ENCODE assay signal across 2 cellular contexts in the genomic region with DNA sequence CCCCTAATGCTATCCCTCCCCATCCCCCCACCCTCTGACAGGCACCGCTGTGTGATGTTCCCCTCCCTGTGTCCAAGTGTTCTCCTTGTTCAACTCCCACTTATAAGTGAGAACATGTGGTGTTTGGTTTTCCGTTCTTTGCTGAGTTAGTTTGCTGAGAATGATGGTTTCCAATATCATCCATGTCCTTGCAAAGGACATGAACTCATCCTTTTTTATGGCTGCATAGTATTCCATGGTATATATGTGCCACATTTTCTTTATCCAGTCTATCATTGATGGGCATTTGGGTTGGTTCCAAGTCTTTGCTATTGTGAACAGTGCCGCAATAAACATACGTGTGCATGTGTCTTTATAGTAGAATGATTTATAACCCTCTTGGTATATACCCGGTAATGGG.
DNase-seq lines count a peak whose midpoint lies in the region; ATAC-seq, FAIRE-seq and TF ChIP-seq lines count a peak whose summit lies in the region.
"Not testable (repeated sequence)": the region's sequence is repeated elsewhere in the genome, so short reads cannot be mapped to it uniquely, and the experiment has no call there.

No MANE protein-coding gene starts in this region.

- not testable (repeated sequence) for H3K27ac ChIP-seq in HEK293 (ENCODE audit: extremely low read depth, low read depth, low read length); K562 (ENCODE audit: extremely low read depth, low read depth, low read length)

- not testable (repeated sequence) for H3K36me3 ChIP-seq in HEK293 (ENCODE audit: control insufficient read depth in 2 of 2, insufficient read depth in 1 of 2, low read length in 2 of 2); K562 (ENCODE audit: control insufficient read depth, insufficient read depth, low read length)

- POLR2A ChIA-PET in HEK293 (lab: Yijun Ruan, JAX); K562 (lab: Yijun Ruan, JAX): not testable (repeated sequence)

- 76% methylated on average over 4 of the region's 5 CpGs for WGBS in K562 (ENCODE audit: insufficient coverage, low coverage, missing lambda C conversion rate)

- TF ChIP-seq RAD21 in K562 (CRISPR knock-in tag; conservative IDR thresholded peaks at IDR 0.05 in 1 of 2, IDR thresholded peaks at IDR 0.05 in 1 of 2): not testable (repeated sequence)

- not testable (repeated sequence) for BruUV-seq in K562 (replicated peaks; lab: Mats Ljungman, UMichigan)

- not testable (repeated sequence) for H3K9ac ChIP-seq in K562 (ENCODE audit: insufficient read depth in 1 of 2, low read depth in 2 of 2, low read length in 2 of 2)

- DNase-seq in K562 (ENCODE audit: extremely low read depth in 1 of 4, low spot score in 3 of 4): not testable (repeated sequence)

- not testable (repeated sequence) for FAIRE-seq in K562 (lab: Jason Lieb, UNC)

- not testable (repeated sequence) for H3K9me3 ChIP-seq in HEK293 (ENCODE audit: control insufficient read depth, insufficient read depth, low read depth, low read length); K562 (replicated peaks; ENCODE audit: control insufficient read depth, insufficient read depth, low read depth, low read length)

- intact Hi-C loops in K562 (cut with micrococcal nuclease): not testable (repeated sequence)

- not testable (repeated sequence) for H3K4me2 ChIP-seq in K562 (ENCODE audit: insufficient read depth, low read length)

- not testable (repeated sequence) for TF ChIP-seq POLR2A in K562 (conservative IDR thresholded peaks at IDR 0.05)

- H3K4me3 ChIP-seq in HEK293 (ENCODE audit: low read depth, low read length); K562: not testable (repeated sequence)

- not testable (repeated sequence) for H4K20me1 ChIP-seq in K562 (replicated peaks; ENCODE audit: control insufficient read depth, insufficient read depth, low read length)

- in situ Hi-C loops in K562 (cut with MboI): not testable (repeated sequence)

- CTCF ChIA-PET in HEK293 (lab: Yijun Ruan, JAX); K562 (lab: Yijun Ruan, JAX; ENCODE audit: low intra/inter-chr PET ratio): not testable (repeated sequence)

- not testable (repeated sequence) for TF ChIP-seq CTCF in HEK293 (tag by site-specific recombination; IDR thresholded peaks at IDR 0.05); K562 (IDR thresholded peaks at IDR 0.05 in 2 of 3, conservative IDR thresholded peaks at IDR 0.05 in 1 of 3; ENCODE audit: insufficient read depth in 2 of 3, low read depth in 1 of 3, low read length in 3 of 3)

- H3K9me1 ChIP-seq in K562 (ENCODE audit: control insufficient read depth, insufficient read depth, low read length): not testable (repeated sequence)

- not testable (repeated sequence) for ATAC-seq in K562

- not testable (repeated sequence) for H3K79me2 ChIP-seq in K562 (ENCODE audit: control insufficient read depth, insufficient read depth, low read length)

- not testable (repeated sequence) for H3K27me3 ChIP-seq in K562 (ENCODE audit: control insufficient read depth in 2 of 2, insufficient read depth in 2 of 2, low read length in 2 of 2)

- not testable (repeated sequence) for TF ChIP-seq EP300 in K562 (IDR thresholded peaks at IDR 0.05; ENCODE audit: low read length)

- not testable (repeated sequence) for H3K4me1 ChIP-seq in HEK293 (ENCODE audit: control insufficient read depth, insufficient read depth, low read length); K562 (replicated peaks in 1 of 2; ENCODE audit: control insufficient read depth in 2 of 2, insufficient read depth in 2 of 2, low read length in 2 of 2)

- H2AFZ ChIP-seq in K562 (ENCODE audit: low read depth, low read length): not testable (repeated sequence)

TF ChIP-seq in HEK293, 187 proteins besides CTCF, POLR2A, EP300 and RAD21:
- TF ChIP-seq, protein P1, sequence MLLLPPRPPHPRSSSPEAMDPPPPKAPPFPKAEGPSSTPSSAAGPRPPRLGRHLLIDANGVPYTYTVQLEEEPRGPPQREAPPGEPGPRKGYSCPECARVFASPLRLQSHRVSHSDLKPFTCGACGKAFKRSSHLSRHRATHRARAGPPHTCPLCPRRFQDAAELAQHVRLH (tag by site-specific recombination; IDR thresholded peaks at IDR 0.05): peak; percentile 58; the same call in 1 of the 2 replicates
- peak; percentile 92 for TF ChIP-seq ZNF146 (tag by site-specific recombination; IDR thresholded peaks at IDR 0.05)
TF ChIP-seq in HEK293: peak in this region for 2; not testable (repeated sequence) for 185.

TF ChIP-seq in K562, 482 proteins besides CTCF, POLR2A, EP300 and RAD21:
- TF ChIP-seq BCOR (IDR thresholded peaks at IDR 0.05): peak; percentile 61; the same call in 1 of the 2 replicates
- TF ChIP-seq SMARCA5 (IDR thresholded peaks at IDR 0.05): 0 out of 2 replicates have a peak, but pooled peaks have one; percentile 48
- peak; percentile 73 for TF ChIP-seq ZNF146 (CRISPR knock-in tag; IDR thresholded peaks at IDR 0.05; ENCODE audit: unreplicated experiment)
- peak; percentile 2 for TF ChIP-seq RBM25 (IDR thresholded peaks at IDR 0.05; ENCODE audit: low read depth, low read length, severe bottlenecking)
